Comparison of ENCODE assay signal across 8 cellular contexts in genomic region chrX:12791253-12792228, GRCh38. TPM values are rescaled to one million over a fixed set of nuclear protein-coding genes. Genes with fewer than 3 reads are reported as not detected.
DNase-seq lines count a peak whose midpoint lies in the region; ATAC-seq lines count a peak whose summit lies in the region.

Gene PRPS2, plus strand, starts transcription at chrX:12791412. Its CDS starts 86 bp downstream, at chrX:12791498.

- H3K23ac ChIP-seq in mesenchymal stem cell (ENCODE audit: low read length in 2 of 2) = no peak within 1 kb of the TSS

- peak within 1 kb of the TSS; percentile 75 for H2AFZ ChIP-seq in mesenchymal stem cell (ENCODE audit: low read depth, low read length)

- DNase-seq in NCI-H2029 (lab: John Stamatoyannopoulos, UW) (peak; percentile 26), NCI-H2029 treated with DMSO at 0.1 percent for 48 hours (lab: John Stamatoyannopoulos, UW) (no peak), NCI-H446 treated with DMSO at 0.1 percent for 48 hours (lab: John Stamatoyannopoulos, UW) (peak; percentile 28), mesenchymal stem cell (peak; percentile 51)
- peak; percentile 81 for DNase-seq in activated CD4-positive, alpha-beta memory T cell treated with anti-CD3 and anti-CD28 coated beads for 36 hours
- peak; percentile 54 for DNase-seq in effector CD4-positive, alpha-beta T cell
- peak; percentile 50 for DNase-seq in stimulated activated CD8-positive, alpha-beta memory T cell treated with anti-CD3 and anti-CD28 coated beads, Interleukin-12 subunit alpha, Interleukin-12 subunit beta, amount 100 ng/mL, for 4 hours (ENCODE audit: low read depth)

- H3K79me1 ChIP-seq in mesenchymal stem cell (replicated peaks; ENCODE audit: low read length, poor library complexity, severe bottlenecking) = peaks cover 3% of the 10 kb centered on the region

- H3K18ac ChIP-seq in mesenchymal stem cell (ENCODE audit: low read depth in 1 of 2, low read length in 2 of 2) = peak within 1 kb of the TSS; percentile 21 to 61

- POLR2A ChIA-PET in activated CD4-positive, alpha-beta memory T cell treated with anti-CD3 and anti-CD28 coated beads for 36 hours (lab: Charles Lee) = interaction anchor here (0.7 to 1.0 kb wide), 3 partner anchors 12 to 695 kb away, joined by 3 to 4 read pairs (median 3); no protein-coding TSS in a partner anchor

- peaks cover 10% of the 10 kb centered on the region for H3K9me3 ChIP-seq in mesenchymal stem cell (ENCODE audit: control insufficient read depth, low read length)

- peak within 1 kb of the TSS; percentile 54 for H3K9ac ChIP-seq in mesenchymal stem cell (ENCODE audit: low read length)

- peak; percentile 58 for ATAC-seq in HG03025 (IDR thresholded peaks at IDR 0.05; ENCODE audit: low FRiP score, unreplicated experiment)

- H4K91ac ChIP-seq in mesenchymal stem cell (ENCODE audit: low read length) = no peak within 1 kb of the TSS

- peak within 1 kb of the TSS; percentile 83 for H3K27ac Mint-ChIP-seq in activated CD4-positive, alpha-beta memory T cell treated with anti-CD3 and anti-CD28 coated beads for 36 hours

- peak within 1 kb of the TSS; percentile 15 for H4K8ac ChIP-seq in mesenchymal stem cell (ENCODE audit: low read length)

- H2AK5ac ChIP-seq in mesenchymal stem cell (ENCODE audit: low read length, severe bottlenecking) = no peak within 1 kb of the TSS

- CTCF ChIA-PET in activated CD4-positive, alpha-beta memory T cell treated with anti-CD3 and anti-CD28 coated beads for 36 hours (lab: Charles Lee) = interaction anchor here (0.6 to 4.9 kb wide), 7 partner anchors 9 to 105 kb away, joined by 3 to 45 read pairs (median 3); no protein-coding TSS in a partner anchor

- H3K36me3 ChIP-seq in mesenchymal stem cell (ENCODE audit: control insufficient read depth in 1 of 2, insufficient read depth in 2 of 2, low read depth in 1 of 2, low read length in 2 of 2) = no peaks in the 10 kb centered on the region

- no peaks in the 10 kb centered on the region for H3K27me3 Mint-ChIP-seq in activated CD4-positive, alpha-beta memory T cell treated with anti-CD3 and anti-CD28 coated beads for 36 hours

- under 1% methylated on average over 30 of the region's 113 CpGs for WGBS in mesenchymal stem cell

- H3K36me3 Mint-ChIP-seq in activated CD4-positive, alpha-beta memory T cell treated with anti-CD3 and anti-CD28 coated beads for 36 hours = peaks cover 22% of the 10 kb centered on the region

- H3K27ac ChIP-seq in mesenchymal stem cell (ENCODE audit: low read length, poor library complexity, severe bottlenecking) = no peak within 1 kb of the TSS

- peak within 1 kb of the TSS; percentile 93 for H3K4me2 ChIP-seq in mesenchymal stem cell (ENCODE audit: low read length, poor library complexity, severe bottlenecking)

- no peaks in the 10 kb centered on the region for H3K9me3 Mint-ChIP-seq in activated CD4-positive, alpha-beta memory T cell treated with anti-CD3 and anti-CD28 coated beads for 36 hours

- peak within 1 kb of the TSS; percentile 5 for H2BK120ac ChIP-seq in mesenchymal stem cell (ENCODE audit: low read depth, low read length)

- peaks cover 2% of the 10 kb centered on the region for H3K4me1 ChIP-seq in mesenchymal stem cell (ENCODE audit: control insufficient read depth, insufficient read depth, low read depth, low read length)

- intact Hi-C loops in activated CD4-positive, alpha-beta memory T cell treated with anti-CD3 and anti-CD28 coated beads for 36 hours (cut with micrococcal nuclease) = loop anchor here (5.0 kb wide), 2 partner anchors 861 to 999 kb away; partner anchors contain the start of gene TCEANC

- H3K4me1 Mint-ChIP-seq in activated CD4-positive, alpha-beta memory T cell treated with anti-CD3 and anti-CD28 coated beads for 36 hours (ENCODE audit: low read depth) = peaks cover 26% of the 10 kb centered on the region

- no peak within 1 kb of the TSS for H3K14ac ChIP-seq in mesenchymal stem cell (ENCODE audit: low read length in 2 of 2)

- peak within 1 kb of the TSS; percentile 79 to 85 for H3K4me3 ChIP-seq in mesenchymal stem cell (ENCODE audit: insufficient read depth in 1 of 2, low read depth in 1 of 2, low read length in 2 of 2)

- H2BK5ac ChIP-seq in mesenchymal stem cell (ENCODE audit: low read depth, low read length, poor library complexity, severe bottlenecking) = no peak within 1 kb of the TSS

- H2BK12ac ChIP-seq in mesenchymal stem cell (ENCODE audit: low read length in 2 of 2) = no peak within 1 kb of the TSS

- H3K4me3 Mint-ChIP-seq in activated CD4-positive, alpha-beta memory T cell treated with anti-CD3 and anti-CD28 coated beads for 36 hours = peak within 1 kb of the TSS; percentile 84

- no peak within 1 kb of the TSS for H2BK15ac ChIP-seq in mesenchymal stem cell (ENCODE audit: low read depth, poor library complexity, severe bottlenecking)

- peak within 1 kb of the TSS in 1 of 2 experiments; percentile 16 for H3K4ac ChIP-seq in mesenchymal stem cell (ENCODE audit: low read depth in 1 of 2, low read length in 2 of 2)

- H3K27me3 ChIP-seq in mesenchymal stem cell (ENCODE audit: control insufficient read depth in 1 of 2, insufficient read depth in 1 of 2, low read length in 2 of 2) = peaks cover 0 to 3% of the 10 kb centered on the region in 2 experiments

RNA-seq across cellular contexts. Expression of gene PRPS2, which starts in this region (rescaled TPM):
- 100 to 1,000 TPM; 104 to 105 TPM for total RNA-seq in activated CD4-positive, alpha-beta memory T cell treated with anti-CD3 and anti-CD28 coated beads for 36 hours
- polyA plus RNA-seq in mesenchymal stem cell (2013, experiment 1 of 2) = 7.4 TPM
- polyA plus RNA-seq in mesenchymal stem cell (2013, experiment 2 of 2) = 8.2 TPM
